ENCODE assay signal across 17 cellular contexts in genomic region chr1:9634582-9634981, GRCh38. TPM values are rescaled to one million over a fixed set of nuclear protein-coding genes. Genes with fewer than 3 reads are reported as not detected.
A peak's percentile ranks its signal among the peaks of the same experiment; 100 is the strongest.
DNase-seq lines count a peak whose midpoint lies in the region; ATAC-seq lines count a peak whose summit lies in the region.
"Had no signal": no experiment of that assay in that cellular context is flagged by ENCODE, and none has a peak within 500 bp of the region (broad histone marks: within the 10 kb centered on the region; RNA-seq: fewer than 3 reads in every experiment).

No MANE protein-coding gene starts in this region.

- POLR2A ChIA-PET in T-cell (lab: Charles Lee), result no interaction called here

- H3K27ac Mint-ChIP-seq in stimulated activated naive CD8-positive, alpha-beta T cell treated with anti-CD3 and anti-CD28 coated beads, Interleukin-15, Interleukin-2, amounts not matched to agents 100 ng/mL and 50 ng/mL, for 24 hours, result peak overlapping the region; percentile 97
- H3K27ac Mint-ChIP-seq in T-cell, result peak overlapping the region; percentile 61 to 85
- peak overlapping the region; percentile 72 for H3K27ac Mint-ChIP-seq in activated naive CD8-positive, alpha-beta T cell treated with anti-CD3 and anti-CD28 coated beads, Interleukin-2, amount 50 U/mL, for 24 hours
- H3K27ac Mint-ChIP-seq: GM23338 had no signal

- peaks cover 86% of the 10 kb centered on the region for H3K4me1 Mint-ChIP-seq in stimulated activated naive CD8-positive, alpha-beta T cell treated with anti-CD3 and anti-CD28 coated beads, Interleukin-15, Interleukin-2, amounts not matched to agents 100 ng/mL and 50 ng/mL, for 24 hours (ENCODE audit: low read depth)
- peaks cover 81 to 85% (median 83%) of the 10 kb centered on the region in 3 donors for H3K4me1 Mint-ChIP-seq in T-cell
- peaks cover 80% of the 10 kb centered on the region for H3K4me1 Mint-ChIP-seq in activated naive CD8-positive, alpha-beta T cell treated with anti-CD3 and anti-CD28 coated beads, Interleukin-2, amount 50 U/mL, for 24 hours

- ATAC-seq in stimulated activated naive CD8-positive, alpha-beta T cell treated with anti-CD3 and anti-CD28 coated beads, Interleukin-15, Interleukin-2, amounts not matched to agents 100 U/mL and 50 U/mL, for 24 hours, result no peak
- ATAC-seq in T-cell (replicated peaks in 1 of 4) (no peak), sciatic nerve (no peak), HG03342 (IDR thresholded peaks at IDR 0.05; ENCODE audit: unreplicated experiment) (no peak)
- ATAC-seq in activated naive CD8-positive, alpha-beta T cell treated with anti-CD3 and anti-CD28 coated beads, Interleukin-2, amount 50 U/mL, for 24 hours, result no peak
- ATAC-seq: GM23338, HCT116 had no signal

- no peak for DNase-seq in stimulated activated naive CD8-positive, alpha-beta T cell treated with anti-CD3 and anti-CD28 coated beads, Interleukin-15, Interleukin-2, amounts not matched to agents 100 U/mL and 50 U/mL, for 24 hours
- DNase-seq in T-cell (no peak), sciatic nerve (ENCODE audit: low spot score) (no peak), RKO (ENCODE audit: low spot score) (no peak)
- DNase-seq in activated naive CD8-positive, alpha-beta T cell treated with anti-CD3 and anti-CD28 coated beads, Interleukin-2, amount 50 U/mL, for 24 hours, result no peak
- DNase-seq: GF-D8; NCI-H1436; NCI-H2029; NCI-H2171; NCI-H446 treated with DMSO at 0.1 percent for 48 hours; NK-92 treated with Interleukin-12 subunit alpha and Interleukin-12 subunit beta, amount 100 ng/mL, for 24 hours; SHP77 treated with DMSO at 0.1 percent for 48 hours had no signal

- no peaks in the 10 kb centered on the region for H3K27me3 Mint-ChIP-seq in stimulated activated naive CD8-positive, alpha-beta T cell treated with anti-CD3 and anti-CD28 coated beads, Interleukin-15, Interleukin-2, amounts not matched to agents 100 ng/mL and 50 ng/mL, for 24 hours
- no peaks in the 10 kb centered on the region for H3K27me3 Mint-ChIP-seq in T-cell
- no peaks in the 10 kb centered on the region for H3K27me3 Mint-ChIP-seq in activated naive CD8-positive, alpha-beta T cell treated with anti-CD3 and anti-CD28 coated beads, Interleukin-2, amount 50 U/mL, for 24 hours
- H3K27me3 Mint-ChIP-seq: IgD-negative memory B cell had no signal

- intact Hi-C loops in sciatic nerve (cut with DNase I), result no loop called here

- no peaks in the 10 kb centered on the region for H3K9me3 Mint-ChIP-seq in stimulated activated naive CD8-positive, alpha-beta T cell treated with anti-CD3 and anti-CD28 coated beads, Interleukin-15, Interleukin-2, amounts not matched to agents 100 ng/mL and 50 ng/mL, for 24 hours
- no peaks in the 10 kb centered on the region for H3K9me3 Mint-ChIP-seq in T-cell
- peaks cover 3% of the 10 kb centered on the region for H3K9me3 Mint-ChIP-seq in activated naive CD8-positive, alpha-beta T cell treated with anti-CD3 and anti-CD28 coated beads, Interleukin-2, amount 50 U/mL, for 24 hours
- H3K9me3 Mint-ChIP-seq: GM23338, IgD-negative memory B cell had no signal

- CTCF ChIA-PET in T-cell (lab: Charles Lee), result no interaction called here

- peak overlapping the region; percentile 19 for H3K4me3 Mint-ChIP-seq in stimulated activated naive CD8-positive, alpha-beta T cell treated with anti-CD3 and anti-CD28 coated beads, Interleukin-15, Interleukin-2, amounts not matched to agents 100 ng/mL and 50 ng/mL, for 24 hours
- H3K4me3 Mint-ChIP-seq in T-cell, result peak overlapping the region in 1 of 3 donors; percentile 90
- no peak overlapping the region for H3K4me3 Mint-ChIP-seq in activated naive CD8-positive, alpha-beta T cell treated with anti-CD3 and anti-CD28 coated beads, Interleukin-2, amount 50 U/mL, for 24 hours
- H3K4me3 Mint-ChIP-seq: GM23338, IgD-negative memory B cell had no signal

- H3K36me3 Mint-ChIP-seq in stimulated activated naive CD8-positive, alpha-beta T cell treated with anti-CD3 and anti-CD28 coated beads, Interleukin-15, Interleukin-2, amounts not matched to agents 100 ng/mL and 50 ng/mL, for 24 hours (ENCODE audit: low read depth), result peaks cover 63% of the 10 kb centered on the region
- H3K36me3 Mint-ChIP-seq in T-cell, result peaks cover 34% of the 10 kb centered on the region
- peaks cover 62% of the 10 kb centered on the region for H3K36me3 Mint-ChIP-seq in activated naive CD8-positive, alpha-beta T cell treated with anti-CD3 and anti-CD28 coated beads, Interleukin-2, amount 50 U/mL, for 24 hours (ENCODE audit: low read depth)

RNA-seq across cellular contexts. Expression of gene PIK3CD, which starts 16.9 kb away (rescaled TPM):
- 100 to 1,000 TPM; 246 to 313 (median 280) TPM for total RNA-seq in T-cell
- 17.9 TPM for total RNA-seq in sciatic nerve

RNA-seq across cellular contexts. Expression of gene TMEM201, which starts 45.9 kb away (rescaled TPM):
- total RNA-seq in T-cell (10 to 100 TPM; 11.4 to 14.6 (median 12.5) TPM), sciatic nerve (13.1 TPM)

Comparison
In these comparisons a context has a peak if more than half of its experiments do, and no peak if none do; other contexts are left out.
1. RNA of gene PIK3CD, which starts 16.9 kb away (total RNA-seq): 246 to 313 TPM in T-cell; 17.9 TPM in sciatic nerve (single experiment); every median in the first group is over 10 times any median in the second.
2. Peak in every context shown above with its lines, with median percentiles within 50 percentile points of each other: H3K27ac Mint-ChIP-seq.